ENCODE assay signal across 3 cellular contexts in the genomic region with DNA sequence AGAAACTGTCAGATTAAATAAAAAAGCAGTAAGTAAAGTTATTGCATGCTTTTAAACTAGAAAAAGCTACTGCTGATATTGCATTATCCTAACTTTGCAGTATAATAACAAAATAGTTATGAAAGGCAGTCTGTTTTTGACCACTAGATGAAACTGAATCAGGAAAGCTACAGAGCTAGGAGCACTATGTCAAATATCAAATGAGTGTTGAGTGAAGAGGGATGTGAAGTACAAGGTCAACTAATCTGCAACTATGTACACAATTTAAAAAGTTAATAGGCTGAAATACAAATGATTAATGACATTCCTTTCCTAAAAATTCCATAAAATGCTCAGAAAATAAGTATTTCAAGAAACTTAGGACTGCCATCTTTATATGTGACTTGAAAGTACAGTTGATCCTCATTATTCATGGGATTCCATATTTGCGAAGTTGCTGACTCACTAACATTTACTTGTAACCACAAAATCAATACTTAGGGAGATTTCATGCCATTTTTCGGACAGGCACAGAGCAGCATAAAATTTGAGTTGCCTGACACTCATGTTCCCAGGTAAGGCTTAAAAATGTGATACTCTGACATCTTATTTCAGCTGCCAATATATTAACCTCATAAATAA.
TF ChIP-seq lines count a peak whose summit lies in the region.

No MANE protein-coding gene starts in this region.

TF ChIP-seq in HCT116, 20 proteins besides CTCF, POLR2A, EP300 and RAD21 (continues in another document):
- TF ChIP-seq, protein P1, sequence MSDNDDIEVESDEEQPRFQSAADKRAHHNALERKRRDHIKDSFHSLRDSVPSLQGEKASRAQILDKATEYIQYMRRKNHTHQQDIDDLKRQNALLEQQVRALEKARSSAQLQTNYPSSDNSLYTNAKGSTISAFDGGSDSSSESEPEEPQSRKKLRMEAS (IDR thresholded peaks at IDR 0.05), result no peak
- TF ChIP-seq POLR2AphosphoS5 (IDR thresholded peaks at IDR 0.05; ENCODE audit: low read depth, low read length) (no peak), CBX3 (IDR thresholded peaks at IDR 0.05; ENCODE audit: low read depth) (0 out of 2 replicates have a peak, but pooled peaks have one; percentile 37), ELF1 (IDR thresholded peaks at IDR 0.05; ENCODE audit: borderline replicate concordance, low read depth) (no peak), FOSL1 (IDR thresholded peaks at IDR 0.05; ENCODE audit: low read depth) (peak; percentile 60), EZH2phosphoT487 (IDR thresholded peaks at IDR 0.05; ENCODE audit: borderline replicate concordance) (no peak), EZH2 (IDR thresholded peaks at IDR 0.05) (no peak), SP1 (IDR thresholded peaks at IDR 0.05; ENCODE audit: low read depth) (peak; percentile 40; the same call in 1 of the 2 replicates), TCF7L2 (IDR thresholded peaks at IDR 0.05; ENCODE audit: borderline replicate concordance, extremely low read depth, insufficient read depth, insufficient read length) (no peak), YY1 (IDR thresholded peaks at IDR 0.05; ENCODE audit: extremely low read depth, insufficient replicate concordance, low read depth, low read length) (peak; percentile 33), SIN3A (IDR thresholded peaks at IDR 0.05; ENCODE audit: low read depth) (no peak), ZFX (IDR thresholded peaks at IDR 0.05) (no peak), EGR1 (IDR thresholded peaks at IDR 0.05; ENCODE audit: low read depth) (no peak), CEBPB (IDR thresholded peaks at IDR 0.05; ENCODE audit: low read depth) (no peak)
- TF ChIP-seq, protein P2, sequence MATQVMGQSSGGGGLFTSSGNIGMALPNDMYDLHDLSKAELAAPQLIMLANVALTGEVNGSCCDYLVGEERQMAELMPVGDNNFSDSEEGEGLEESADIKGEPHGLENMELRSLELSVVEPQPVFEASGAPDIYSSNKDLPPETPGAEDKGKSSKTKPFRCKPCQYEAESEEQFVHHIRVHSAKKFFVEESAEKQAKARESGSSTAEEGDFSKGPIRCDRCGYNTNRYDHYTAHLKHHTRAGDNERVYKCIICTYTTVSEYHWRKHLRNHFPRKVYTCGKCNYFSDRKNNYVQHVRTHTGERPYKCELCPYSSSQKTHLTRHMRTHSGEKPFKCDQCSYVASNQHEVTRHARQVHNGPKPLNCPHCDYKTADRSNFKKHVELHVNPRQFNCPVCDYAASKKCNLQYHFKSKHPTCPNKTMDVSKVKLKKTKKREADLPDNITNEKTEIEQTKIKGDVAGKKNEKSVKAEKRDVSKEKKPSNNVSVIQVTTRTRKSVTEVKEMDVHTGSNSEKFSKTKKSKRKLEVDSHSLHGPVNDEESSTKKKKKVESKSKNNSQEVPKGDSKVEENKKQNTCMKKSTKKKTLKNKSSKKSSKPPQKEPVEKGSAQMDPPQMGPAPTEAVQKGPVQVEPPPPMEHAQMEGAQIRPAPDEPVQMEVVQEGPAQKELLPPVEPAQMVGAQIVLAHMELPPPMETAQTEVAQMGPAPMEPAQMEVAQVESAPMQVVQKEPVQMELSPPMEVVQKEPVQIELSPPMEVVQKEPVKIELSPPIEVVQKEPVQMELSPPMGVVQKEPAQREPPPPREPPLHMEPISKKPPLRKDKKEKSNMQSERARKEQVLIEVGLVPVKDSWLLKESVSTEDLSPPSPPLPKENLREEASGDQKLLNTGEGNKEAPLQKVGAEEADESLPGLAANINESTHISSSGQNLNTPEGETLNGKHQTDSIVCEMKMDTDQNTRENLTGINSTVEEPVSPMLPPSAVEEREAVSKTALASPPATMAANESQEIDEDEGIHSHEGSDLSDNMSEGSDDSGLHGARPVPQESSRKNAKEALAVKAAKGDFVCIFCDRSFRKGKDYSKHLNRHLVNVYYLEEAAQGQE (IDR thresholded peaks at IDR 0.05; ENCODE audit: low read depth), result no peak

TF ChIP-seq in K562, 482 proteins besides CTCF, POLR2A, EP300 and RAD21:
- TF ChIP-seq ZNF57 (CRISPR knock-in tag; IDR thresholded peaks at IDR 0.05) (no peak), ZNF780A (CRISPR knock-in tag; IDR thresholded peaks at IDR 0.05) (no peak), NFYB (IDR thresholded peaks at IDR 0.05; ENCODE audit: extremely low read depth, insufficient read length) (no peak), MAFG (tag; conservative IDR thresholded peaks at IDR 0.05) (0 out of 2 replicates have a peak, but pooled peaks have one; percentile 21), SIN3B (IDR thresholded peaks at IDR 0.05; ENCODE audit: low read depth) (no peak), GTF2B (IDR thresholded peaks at IDR 0.05; ENCODE audit: extremely low read depth, insufficient read length) (no peak), POLR2AphosphoS5 (IDR thresholded peaks at IDR 0.05; ENCODE audit: control insufficient read depth, insufficient read depth, low read depth, low read length) (no peak), NFE2 (IDR thresholded peaks at IDR 0.05; ENCODE audit: low read depth) (peak; percentile 39; the same call in 1 of the 2 replicates), ZNF316 (IDR thresholded peaks at IDR 0.05) (peak; percentile 65), ZBTB11 (CRISPR knock-in tag; IDR thresholded peaks at IDR 0.05) (no peak), U2AF2 (optimal IDR thresholded peaks at IDR 0.05; ENCODE audit: low read depth, low read length) (no peak)
- TF ChIP-seq, protein P3, sequence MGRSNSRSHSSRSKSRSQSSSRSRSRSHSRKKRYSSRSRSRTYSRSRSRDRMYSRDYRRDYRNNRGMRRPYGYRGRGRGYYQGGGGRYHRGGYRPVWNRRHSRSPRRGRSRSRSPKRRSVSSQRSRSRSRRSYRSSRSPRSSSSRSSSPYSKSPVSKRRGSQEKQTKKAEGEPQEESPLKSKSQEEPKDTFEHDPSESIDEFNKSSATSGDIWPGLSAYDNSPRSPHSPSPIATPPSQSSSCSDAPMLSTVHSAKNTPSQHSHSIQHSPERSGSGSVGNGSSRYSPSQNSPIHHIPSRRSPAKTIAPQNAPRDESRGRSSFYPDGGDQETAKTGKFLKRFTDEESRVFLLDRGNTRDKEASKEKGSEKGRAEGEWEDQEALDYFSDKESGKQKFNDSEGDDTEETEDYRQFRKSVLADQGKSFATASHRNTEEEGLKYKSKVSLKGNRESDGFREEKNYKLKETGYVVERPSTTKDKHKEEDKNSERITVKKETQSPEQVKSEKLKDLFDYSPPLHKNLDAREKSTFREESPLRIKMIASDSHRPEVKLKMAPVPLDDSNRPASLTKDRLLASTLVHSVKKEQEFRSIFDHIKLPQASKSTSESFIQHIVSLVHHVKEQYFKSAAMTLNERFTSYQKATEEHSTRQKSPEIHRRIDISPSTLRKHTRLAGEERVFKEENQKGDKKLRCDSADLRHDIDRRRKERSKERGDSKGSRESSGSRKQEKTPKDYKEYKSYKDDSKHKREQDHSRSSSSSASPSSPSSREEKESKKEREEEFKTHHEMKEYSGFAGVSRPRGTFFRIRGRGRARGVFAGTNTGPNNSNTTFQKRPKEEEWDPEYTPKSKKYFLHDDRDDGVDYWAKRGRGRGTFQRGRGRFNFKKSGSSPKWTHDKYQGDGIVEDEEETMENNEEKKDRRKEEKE (IDR thresholded peaks at IDR 0.05; ENCODE audit: borderline replicate concordance in 1 of 2, control insufficient read depth in 1 of 2, low read depth in 2 of 2, low read length in 1 of 2), result no peak

TF ChIP-seq in liver, 16 proteins besides CTCF, POLR2A, EP300 and RAD21:
- TF ChIP-seq, protein P1 (IDR thresholded peaks at IDR 0.05), result no peak
- TF ChIP-seq YY1 (IDR thresholded peaks at IDR 0.05) (peak; percentile 36), SP1 (IDR thresholded peaks at IDR 0.05) (no peak)
